8 cellular contexts compared by ENCODE assay signal in genomic region chr6:44222987-44223470, GRCh38. TPM values are rescaled to one million over a fixed set of nuclear protein-coding genes. Genes with fewer than 3 reads are reported as not detected.
DNase-seq lines count a peak whose midpoint lies in the region; ATAC-seq and TF ChIP-seq lines count a peak whose summit lies in the region.

No MANE protein-coding gene starts in this region.

- H2BK15ac ChIP-seq in mesendoderm (replicated peaks; ENCODE audit: low read depth), result no peak overlapping the region

- H3K9ac ChIP-seq in mesendoderm (ENCODE audit: low read length), result peak overlapping the region; percentile 65

- H3K27ac ChIP-seq in brain microvascular endothelial cell (no peak overlapping the region), mesendoderm (ENCODE audit: low read depth, low read length) (no peak overlapping the region), aorta (ENCODE audit: low read depth in 1 of 2, low read length in 2 of 2) (peak overlapping the region; percentile 74 to 78)

- peaks cover 3% of the 10 kb centered on the region for H3K79me1 ChIP-seq in mesendoderm (ENCODE audit: low read length)

- no peak overlapping the region for H4K8ac ChIP-seq in mesendoderm (ENCODE audit: low read depth, low read length)

- no peak overlapping the region for H4K5ac ChIP-seq in mesendoderm (ENCODE audit: low read length)

- H3K4me3 ChIP-seq in GM08714 (ENCODE audit: low read length), result peak overlapping the region; percentile 41; the same call in 1 of the 2 replicates
- H3K4me3 ChIP-seq in brain microvascular endothelial cell (ENCODE audit: low read depth, low read length), result peak overlapping the region; percentile 51
- H3K4me3 ChIP-seq in mesendoderm (ENCODE audit: low read length), result peak overlapping the region; percentile 32
- peak overlapping the region; percentile 45 to 61 for H3K4me3 ChIP-seq in aorta (ENCODE audit: low read length in 2 of 2)

- H2BK5ac ChIP-seq in mesendoderm (ENCODE audit: low read length), result no peak overlapping the region

- H2BK120ac ChIP-seq in mesendoderm (ENCODE audit: low read depth, low read length), result no peak overlapping the region

- peak overlapping the region; percentile 29 for H3K18ac ChIP-seq in mesendoderm (ENCODE audit: low read length)

- peak overlapping the region; percentile 81 for H3K4me2 ChIP-seq in mesendoderm (ENCODE audit: low read length)

- no peak for TF ChIP-seq CTCF in brain microvascular endothelial cell (IDR thresholded peaks at IDR 0.05; ENCODE audit: low read depth, low read length, missing control alignments)

- no CpG with 5 or more reads among the region's 29 CpGs for WGBS in mesendoderm (ENCODE audit: extremely low coverage, insufficient coverage, low lambda C conversion rate)
- WGBS in aorta, 2 donors, result 2 to 4% methylated on average over 29 of the region's 29 CpGs

- H3K9me3 ChIP-seq in aorta (ENCODE audit: control insufficient read depth, low read length), result no peaks in the 10 kb centered on the region

- H3K56ac ChIP-seq in mesendoderm (ENCODE audit: low read length), result peak overlapping the region; percentile 82

- in situ Hi-C loops in KBM-7 (cut with MboI; ENCODE audit: low pct_unique_long_range_greater_than_20kb, low sequenced_read_pairs), result no loop called here
- in situ Hi-C loops in brain microvascular endothelial cell (cut with HindIII; ENCODE audit: low pct_ligation_motif_present, low sequenced_read_pairs), result no loop called here

- no peak overlapping the region for H3K4ac ChIP-seq in mesendoderm (ENCODE audit: low read depth, low read length)

- intact Hi-C loops in aorta (cut with DNase I), result no loop called here

- H3K4me1 ChIP-seq in mesendoderm (ENCODE audit: control insufficient read depth, low read depth, low read length), result peaks cover 18% of the 10 kb centered on the region
- no peaks in the 10 kb centered on the region for H3K4me1 ChIP-seq in aorta (ENCODE audit: control insufficient read depth in 1 of 2, insufficient read depth in 2 of 2, low read length in 2 of 2)

- H3K36me3 ChIP-seq in brain microvascular endothelial cell (replicated peaks) (no peaks in the 10 kb centered on the region), mesendoderm (ENCODE audit: control insufficient read depth, insufficient read depth, low read length) (no peaks in the 10 kb centered on the region), aorta (ENCODE audit: control insufficient read depth in 1 of 2, insufficient read depth in 2 of 2, low read length in 1 of 2) (no peaks in the 10 kb centered on the region)

- H3K23ac ChIP-seq in mesendoderm (ENCODE audit: low read length), result peak overlapping the region; percentile 59

- DNase-seq in KBM-7 (peak; percentile 45), brain microvascular endothelial cell (no peak), mesendoderm (no peak), aorta (peak in 1 of 2 donors; percentile 83), NK-92 (lab: John Stamatoyannopoulos, UW; ENCODE audit: unreplicated experiment) (no peak)

- peak; percentile 1 for ATAC-seq in aorta (ENCODE audit: low FRiP score)
- ATAC-seq in HG02870 (IDR thresholded peaks at IDR 0.05; ENCODE audit: unreplicated experiment), result no peak
- no peak for ATAC-seq in HG03039 (IDR thresholded peaks at IDR 0.05; ENCODE audit: unreplicated experiment)

- peaks cover 10% of the 10 kb centered on the region for H3K79me2 ChIP-seq in mesendoderm (ENCODE audit: control insufficient read depth, insufficient read depth, low read length)

- no peak overlapping the region for H2AK5ac ChIP-seq in mesendoderm (ENCODE audit: low read length)

- H3K27me3 ChIP-seq in brain microvascular endothelial cell (replicated peaks), result no peaks in the 10 kb centered on the region
- no peaks in the 10 kb centered on the region for H3K27me3 ChIP-seq in mesendoderm (ENCODE audit: insufficient read depth, low read length, poor library complexity)
- H3K27me3 ChIP-seq in aorta (ENCODE audit: control insufficient read depth in 1 of 2, insufficient read depth in 2 of 2, low read length in 1 of 2), result no peaks in the 10 kb centered on the region

RNA-seq across cellular contexts. Expression of gene SLC29A1, which starts 0.4 kb away (rescaled TPM):
- 76.7 TPM for polyA plus RNA-seq in mesendoderm (2013, experiment 1 of 2)
- 79.0 TPM for polyA plus RNA-seq in mesendoderm (2013, experiment 2 of 2)
- 100 to 1,000 TPM; 121 to 142 TPM for total RNA-seq in aorta
- polyA plus RNA-seq in aorta, result 100 to 1,000 TPM in 1 of 2 donors, 10 to 100 TPM in 1; 38.3 to 120 TPM

RNA-seq across cellular contexts. Expression of gene MYMX, which starts 6.3 kb away (rescaled TPM):
- polyA plus RNA-seq in mesendoderm (2013, experiment 1 of 2), result 0.97 TPM
- polyA plus RNA-seq in mesendoderm (2013, experiment 2 of 2), result 0.98 TPM
- 1 to 10 TPM in 1 of 2 donors, not detected in 1; 1.6 TPM for total RNA-seq in aorta
- 1 to 10 TPM in 1 of 2 donors, not detected in 1; 1.3 TPM for polyA plus RNA-seq in aorta

RNA-seq across cellular contexts. Expression of gene HSP90AB1, which starts 23.9 kb away (rescaled TPM):
- polyA plus RNA-seq in mesendoderm (2013, experiment 1 of 2), result 2,015 TPM
- polyA plus RNA-seq in mesendoderm (2013, experiment 2 of 2), result 2,012 TPM
- 100 to 1,000 TPM; 490 to 636 TPM for total RNA-seq in aorta
- 100 to 1,000 TPM; 385 to 391 TPM for polyA plus RNA-seq in aorta

RNA-seq across cellular contexts. Expression of gene SLC35B2, which starts 34.3 kb away (rescaled TPM):
- 18.8 TPM for polyA plus RNA-seq in mesendoderm (2013, experiment 1 of 2)
- 16.7 TPM for polyA plus RNA-seq in mesendoderm (2013, experiment 2 of 2)
- total RNA-seq in aorta, result 10 to 100 TPM; 23.4 to 26.0 TPM
- 10 to 100 TPM; 10.6 to 27.7 TPM for polyA plus RNA-seq in aorta

RNA-seq across cellular contexts. Expression of gene NFKBIE, which starts 42.3 kb away (rescaled TPM):
- polyA plus RNA-seq in mesendoderm (2013, experiment 1 of 2), result 4.8 TPM
- 5.4 TPM for polyA plus RNA-seq in mesendoderm (2013, experiment 2 of 2)
- total RNA-seq in aorta, result 10 to 100 TPM in 1 of 2 donors, 1 to 10 TPM in 1; 5.4 to 10.9 TPM
- 1 to 10 TPM; 3.5 to 4.4 TPM for polyA plus RNA-seq in aorta

Comparison
In these comparisons a context has a peak if more than half of its experiments do, and no peak if none do; other contexts are left out.
1. H3K27ac ChIP-seq: peak in aorta (2 of 2); none in brain microvascular endothelial cell (single experiment) and mesendoderm (single experiment).
2. Peak in every context shown above with its lines, with median percentiles within 50 percentile points of each other: H3K4me3 ChIP-seq.